In the genomic region with DNA sequence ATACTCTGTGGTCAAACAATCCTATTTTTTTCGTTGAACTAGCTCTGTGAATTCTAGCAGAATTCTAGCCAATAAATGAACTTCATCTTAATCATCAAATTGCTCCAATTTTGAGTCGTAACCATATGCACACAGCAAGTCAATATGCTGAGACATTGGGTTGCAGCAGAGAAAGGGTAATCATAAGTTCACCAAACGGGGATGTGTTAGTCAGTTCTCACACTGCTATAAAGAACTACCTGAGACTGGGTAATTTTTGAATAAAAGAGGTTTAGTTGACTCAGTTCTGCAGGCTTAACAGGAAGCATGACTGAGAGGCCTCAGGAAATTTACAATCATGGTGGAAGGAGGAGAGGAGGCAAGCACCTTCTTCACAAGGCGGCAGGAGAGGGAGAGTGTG, we compare ENCODE assay signal across 21 cellular contexts.
DNase-seq lines count a peak whose midpoint lies in the region; ATAC-seq, FAIRE-seq and TF ChIP-seq lines count a peak whose summit lies in the region.
"Had no signal": no experiment of that assay in that cellular context is flagged by ENCODE, and none has a peak within 500 bp of the region (broad histone marks: within the 10 kb centered on the region; RNA-seq: fewer than 3 reads in every experiment).

No MANE protein-coding gene starts in this region.

- H3K9me3 Mint-ChIP-seq in activated naive CD4-positive, alpha-beta T cell treated with anti-CD3 and anti-CD28 coated beads, Interleukin-2, amount 50 U/mL, for 24 hours, result no peaks in the 10 kb centered on the region
- no peaks in the 10 kb centered on the region for H3K9me3 Mint-ChIP-seq in nephron progenitor cell
- H3K9me3 Mint-ChIP-seq: CD8-positive, alpha-beta T cell; GM23338; HFFc6 had no signal

- TF ChIP-seq RAD21 in H1 (IDR thresholded peaks at IDR 0.05 in 1 of 2, conservative IDR thresholded peaks at IDR 0.05 in 1 of 2; ENCODE audit: low read depth in 2 of 2, low read length in 2 of 2), result no peak

- H3K23me2 ChIP-seq in H1 (ENCODE audit: low read depth, low read length), result no peaks in the 10 kb centered on the region

- no peak overlapping the region for H2BK15ac ChIP-seq in H1 (ENCODE audit: low read length)

- no peak overlapping the region for H3K4me3 ChIP-seq in H1 (ENCODE audit: extremely low read depth in 1 of 4, insufficient read depth in 2 of 4, low read depth in 3 of 4, low read length in 4 of 4)
- H3K4me3 ChIP-seq: BLaER1 treated with 17β-estradiol and CSF1 and Interleukin-3, amounts not matched to agents 10 nM and 100 nM; GM12878; GM23338 had no signal

- no peak overlapping the region for H4K91ac ChIP-seq in H1 (replicated peaks; ENCODE audit: insufficient read length, low read length)

- TF ChIP-seq CTCF in H1 (IDR thresholded peaks at IDR 0.05; ENCODE audit: control extremely low read depth in 1 of 3, insufficient read depth in 1 of 3, low read depth in 1 of 3, low read length in 3 of 3) (no peak), nephron progenitor cell (IDR thresholded peaks at IDR 0.05) (no peak)

- H2BK5ac ChIP-seq in H1 (ENCODE audit: low read depth, low read length), result no peak overlapping the region

- TF ChIP-seq EP300 in H1 (IDR thresholded peaks at IDR 0.05; ENCODE audit: borderline replicate concordance in 1 of 2, low read depth in 2 of 2, low read length in 2 of 2), result no peak

- H3K27ac Mint-ChIP-seq in activated naive CD4-positive, alpha-beta T cell treated with anti-CD3 and anti-CD28 coated beads, Interleukin-2, amount 50 U/mL, for 24 hours, result peak overlapping the region; percentile 69
- H3K27ac Mint-ChIP-seq in nephron progenitor cell, result peak overlapping the region; percentile 23
- H3K27ac Mint-ChIP-seq: B cell; CD8-positive, alpha-beta T cell; GM23338; HFFc6 had no signal

- H3K4me1 ChIP-seq in H1 (replicated peaks in 1 of 4; ENCODE audit: control insufficient read depth in 3 of 4, insufficient read depth in 4 of 4, low read length in 3 of 4), result no peaks in the 10 kb centered on the region

- no peak overlapping the region for H3K56ac ChIP-seq in H1 (replicated peaks; ENCODE audit: insufficient read length, low read depth, low read length)

- H3K23ac ChIP-seq in H1 (ENCODE audit: insufficient read length), result no peak overlapping the region

- H3K36me3 Mint-ChIP-seq in activated naive CD4-positive, alpha-beta T cell treated with anti-CD3 and anti-CD28 coated beads, Interleukin-2, amount 50 U/mL, for 24 hours, result no peaks in the 10 kb centered on the region
- H3K36me3 Mint-ChIP-seq in nephron progenitor cell (ENCODE audit: low read depth), result no peaks in the 10 kb centered on the region
- H3K36me3 Mint-ChIP-seq: CD8-positive, alpha-beta T cell had no signal

- no peak overlapping the region for H4K8ac ChIP-seq in H1 (ENCODE audit: extremely low read depth, insufficient read depth, low read length)

- H2AK5ac ChIP-seq in H1 (ENCODE audit: low read depth, low read length), result no peak overlapping the region

- FAIRE-seq in H1 (lab: Jason Lieb, UNC), result no peak
- FAIRE-seq: GM12878, GM19239, HTR-8/SVneo had no signal

- no peaks in the 10 kb centered on the region for H4K20me1 ChIP-seq in H1 (replicated peaks in 1 of 2; ENCODE audit: control insufficient read depth in 1 of 2, insufficient read depth in 2 of 2, low read length in 2 of 2)
- H4K20me1 ChIP-seq: BLaER1 treated with 17β-estradiol and CSF1 and Interleukin-3, amounts not matched to agents 10 nM and 100 nM had no signal

- no peak overlapping the region for H3K27ac ChIP-seq in H1 (ENCODE audit: low read depth, low read length)
- H3K27ac ChIP-seq: BLaER1 treated with 17β-estradiol and CSF1 and Interleukin-3, amounts not matched to agents 10 nM and 100 nM had no signal

- CTCF ChIA-PET in H1 (lab: Charles Lee; ENCODE audit: partially characterized antibody), result interaction anchor here (0.9 kb wide), 1 partner anchor 51 kb away, joined by 3 read pairs; no protein-coding TSS in a partner anchor

- H3K14ac ChIP-seq in H1 (ENCODE audit: insufficient read length), result no peak overlapping the region

- H3K27me3 Mint-ChIP-seq in activated naive CD4-positive, alpha-beta T cell treated with anti-CD3 and anti-CD28 coated beads, Interleukin-2, amount 50 U/mL, for 24 hours, result peaks cover 4% of the 10 kb centered on the region
- no peaks in the 10 kb centered on the region for H3K27me3 Mint-ChIP-seq in nephron progenitor cell (ENCODE audit: low read depth, poor library complexity)

- no peak overlapping the region for H2BK120ac ChIP-seq in H1 (replicated peaks; ENCODE audit: low read depth, low read length)

- no peaks in the 10 kb centered on the region for H3K79me1 ChIP-seq in H1 (ENCODE audit: low read depth, low read length)

- DNase-seq in activated naive CD4-positive, alpha-beta T cell treated with Interleukin-2 at 50 U/mL for 16 hours, result no peak
- no peak for DNase-seq in H1 (ENCODE audit: low read depth in 1 of 2, low spot score in 2 of 2)
- no peak for DNase-seq in nephron progenitor cell
- DNase-seq in hepatic stellate cell (ENCODE audit: low spot score), result no peak
- DNase-seq: CD8-positive, alpha-beta T cell; DMS 273 treated with DMSO at 0.1 percent for 48 hours; DMS53; DND-41; EL; H7; HFFc6; IMR-90 had no signal

- no peak overlapping the region for H3K4me2 ChIP-seq in H1 (ENCODE audit: insufficient read depth in 1 of 2, low read depth in 2 of 2, low read length in 2 of 2)
- H3K4me2 ChIP-seq: BLaER1 treated with 17β-estradiol and CSF1 and Interleukin-3, amounts not matched to agents 10 nM and 100 nM; GM23338 had no signal

- H3K36me3 ChIP-seq in H1 (ENCODE audit: control insufficient read depth in 2 of 4, insufficient read depth in 4 of 4, low read length in 3 of 4), result no peaks in the 10 kb centered on the region
- H3K36me3 ChIP-seq: BLaER1 treated with 17β-estradiol and CSF1 and Interleukin-3, amounts not matched to agents 10 nM and 100 nM had no signal

- no peaks in the 10 kb centered on the region for H3K9me3 ChIP-seq in H1 (ENCODE audit: insufficient read depth in 2 of 2, low read depth in 1 of 2, low read length in 1 of 2)

- H3K79me2 ChIP-seq in H1 (ENCODE audit: control insufficient read depth in 1 of 2, insufficient read depth in 2 of 2, low read length in 2 of 2), result no peaks in the 10 kb centered on the region

- no peak overlapping the region for H3K4me3 Mint-ChIP-seq in activated naive CD4-positive, alpha-beta T cell treated with anti-CD3 and anti-CD28 coated beads, Interleukin-2, amount 50 U/mL, for 24 hours
- no peak overlapping the region for H3K4me3 Mint-ChIP-seq in nephron progenitor cell
- H3K4me3 Mint-ChIP-seq: B cell; CD8-positive, alpha-beta T cell; GM23338; HFFc6 had no signal

- TF ChIP-seq POLR2A in H1 (IDR thresholded peaks at IDR 0.05; ENCODE audit: control extremely low read depth in 1 of 2, low read depth in 2 of 2, low read length in 2 of 2), result no peak

- no peak for ATAC-seq in GM19351 (IDR thresholded peaks at IDR 0.05; ENCODE audit: unreplicated experiment)
- ATAC-seq: CD8-positive, alpha-beta T cell; GM12878; GM23338; HCT116 had no signal

- 88% methylated on average over 4 of the region's 4 CpGs; no CpG with 5 or more reads in 1 of the 2 experiments for WGBS in H1 (ENCODE audit: extremely low coverage in 1 of 2, insufficient coverage in 1 of 2, insufficient read length in 1 of 2, insufficient replicate concordance in 2 of 2, low coverage in 1 of 2, low lambda C conversion rate in 2 of 2, missing lambda C conversion rate in 1 of 2), 2 experiments

- H3K18ac ChIP-seq in H1 (ENCODE audit: extremely low read depth, low read length), result no peak overlapping the region

- H3K4me1 Mint-ChIP-seq in activated naive CD4-positive, alpha-beta T cell treated with anti-CD3 and anti-CD28 coated beads, Interleukin-2, amount 50 U/mL, for 24 hours, result no peaks in the 10 kb centered on the region
- no peaks in the 10 kb centered on the region for H3K4me1 Mint-ChIP-seq in nephron progenitor cell
- H3K4me1 Mint-ChIP-seq: B cell, GM23338 had no signal

- peak overlapping the region; percentile 22; the same call in 1 of the 2 replicates for H2AFZ ChIP-seq in H1 (ENCODE audit: low read length)
- H2AFZ ChIP-seq: GM23338 had no signal

- no peak overlapping the region for H2BK12ac ChIP-seq in H1 (ENCODE audit: low read depth, low read length)

- H2BK20ac ChIP-seq in H1 (ENCODE audit: low read length), result no peak overlapping the region

- no peak overlapping the region for H4K5ac ChIP-seq in H1 (ENCODE audit: insufficient read length, low read depth, low read length)

- H3K27me3 ChIP-seq in H1 (replicated peaks in 1 of 4; ENCODE audit: control insufficient read depth in 3 of 4, extremely low read depth in 1 of 4, insufficient read depth in 3 of 4, low read length in 3 of 4), result no peaks in the 10 kb centered on the region
- H3K27me3 ChIP-seq: BLaER1 treated with 17β-estradiol and CSF1 and Interleukin-3, amounts not matched to agents 10 nM and 100 nM had no signal

- no peak overlapping the region for H3K4ac ChIP-seq in H1 (replicated peaks; ENCODE audit: insufficient read length, low read depth, low read length)

- POLR2A ChIA-PET in H1 (lab: Charles Lee; ENCODE audit: partially characterized antibody), result no interaction called here

- H3K9ac ChIP-seq in H1 (replicated peaks in 1 of 4; ENCODE audit: extremely low read depth in 1 of 4, low read depth in 3 of 4, low read length in 3 of 4), result no peak overlapping the region
- H3K9ac ChIP-seq: BLaER1 treated with 17β-estradiol and CSF1 and Interleukin-3, amounts not matched to agents 10 nM and 100 nM had no signal

TF ChIP-seq in H1, 55 proteins besides CTCF, POLR2A, EP300 and RAD21 (continues in another document):
- no peak for TF ChIP-seq CBX8 (IDR thresholded peaks at IDR 0.05; ENCODE audit: borderline replicate concordance, low read depth, low read length)
- no peak for TF ChIP-seq JUN (IDR thresholded peaks at IDR 0.05; ENCODE audit: low read depth, low read length)
- no peak for TF ChIP-seq SAP30 (IDR thresholded peaks at IDR 0.05; ENCODE audit: insufficient read depth, insufficient replicate concordance, low read length)
- no peak for TF ChIP-seq SP1 (IDR thresholded peaks at IDR 0.05; ENCODE audit: low read depth, low read length)
- no peak for TF ChIP-seq CHD2 (IDR thresholded peaks at IDR 0.05; ENCODE audit: low read length)
- TF ChIP-seq GABPA (IDR thresholded peaks at IDR 0.05; ENCODE audit: borderline replicate concordance, insufficient read depth, low read length), result no peak
- no peak for TF ChIP-seq MAFK (IDR thresholded peaks at IDR 0.05; ENCODE audit: low read depth, low read length)
- no peak for TF ChIP-seq YY1 (IDR thresholded peaks at IDR 0.05; ENCODE audit: low read depth, low read length)
- TF ChIP-seq ASH2L (IDR thresholded peaks at IDR 0.05; ENCODE audit: low read length), result no peak
- TF ChIP-seq FOSL1 (IDR thresholded peaks at IDR 0.05; ENCODE audit: insufficient read depth, low read depth, low read length), result no peak
- no peak for TF ChIP-seq CEBPB (IDR thresholded peaks at IDR 0.05; ENCODE audit: low read depth, low read length)
- no peak for TF ChIP-seq CBX5 (IDR thresholded peaks at IDR 0.05; ENCODE audit: low read depth, low read length)
- TF ChIP-seq TBP (IDR thresholded peaks at IDR 0.05; ENCODE audit: low read depth, low read length), result no peak
- TF ChIP-seq EGR1 (IDR thresholded peaks at IDR 0.05; ENCODE audit: borderline replicate concordance, low read depth, low read length), result no peak
- TF ChIP-seq KDM5A (IDR thresholded peaks at IDR 0.05; ENCODE audit: low read length), result no peak
